Comparison of ENCODE assay signal across 29 cellular contexts in the genomic region with DNA sequence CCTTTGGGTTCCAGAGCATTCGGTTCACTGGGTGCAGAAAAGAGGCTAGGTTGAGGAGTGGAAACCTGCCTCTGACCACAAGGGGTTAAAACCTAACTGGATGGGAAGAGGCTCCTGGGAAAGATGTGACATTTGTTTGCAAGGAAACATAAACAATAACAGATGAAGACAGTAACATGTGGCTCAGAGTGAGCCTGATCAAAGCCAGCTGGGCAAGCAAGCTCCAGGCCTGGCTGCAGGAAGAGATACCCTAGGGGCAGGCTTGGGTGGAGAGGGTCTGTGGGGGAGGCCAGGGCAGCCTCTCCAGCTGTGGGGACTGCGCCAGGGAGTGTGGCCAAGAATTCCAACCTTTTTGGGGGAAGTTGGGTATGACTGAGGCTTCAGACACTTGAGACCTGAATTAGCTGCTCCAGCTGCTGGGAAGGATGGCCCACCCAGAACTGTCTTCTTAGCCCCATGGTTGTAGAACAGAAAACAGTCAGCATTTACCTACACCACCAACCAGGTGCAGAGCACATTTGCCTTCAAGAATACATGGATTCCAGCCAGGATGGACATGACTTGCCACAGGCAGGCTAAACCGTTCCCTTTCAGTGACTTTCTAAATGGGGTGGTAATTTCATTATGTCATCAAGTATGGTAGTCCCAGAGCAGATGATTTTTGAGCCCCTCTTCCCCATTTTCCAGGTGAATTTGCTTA. TPM values are rescaled to one million over a fixed set of nuclear protein-coding genes. Genes with fewer than 3 reads are reported as not detected.
DNase-seq lines count a peak whose midpoint lies in the region; ATAC-seq and TF ChIP-seq lines count a peak whose summit lies in the region.
"Had no signal": no experiment of that assay in that cellular context is flagged by ENCODE, and none has a peak within 500 bp of the region (broad histone marks: within the 10 kb centered on the region; RNA-seq: fewer than 3 reads in every experiment).

No MANE protein-coding gene starts in this region.

- H3K9ac ChIP-seq in GM23248 (no peak overlapping the region), neural progenitor cell (no peak overlapping the region)

- no peaks in the 10 kb centered on the region for H3K36me3 Mint-ChIP-seq in neural progenitor cell
- H3K36me3 Mint-ChIP-seq: activated CD4-positive, alpha-beta memory T cell treated with anti-CD3 and anti-CD28 coated beads for 36 hours had no signal

- H4K20me1 ChIP-seq in GM23248 (ENCODE audit: insufficient read depth) = no peaks in the 10 kb centered on the region
- no peaks in the 10 kb centered on the region for H4K20me1 ChIP-seq in neural progenitor cell (ENCODE audit: low read depth)

- no peak overlapping the region for H3K4me3 ChIP-seq in GM23248
- no peak overlapping the region for H3K4me3 ChIP-seq in left lung
- no peak overlapping the region for H3K4me3 ChIP-seq in neural progenitor cell
- H3K4me3 ChIP-seq: hepatocyte, MG63, pancreas had no signal

- peaks cover 21% of the 10 kb centered on the region for H3F3A ChIP-seq in GM23248 (ENCODE audit: insufficient read depth)
- H3F3A ChIP-seq in neural progenitor cell (ENCODE audit: low read depth) = no peaks in the 10 kb centered on the region

- no peaks in the 10 kb centered on the region for H3K36me3 ChIP-seq in GM23248 (ENCODE audit: low read depth)
- H3K36me3 ChIP-seq in left lung = no peaks in the 10 kb centered on the region
- no peaks in the 10 kb centered on the region for H3K36me3 ChIP-seq in neural progenitor cell
- H3K36me3 ChIP-seq: MG63, pancreas had no signal

- DNase-seq in AG08395 (ENCODE audit: low spot score) (peak; percentile 57), GM23248 (peak; percentile 61), left lung (no peak), HuH-7.5 (ENCODE audit: low spot score) (no peak), GM19240 (ENCODE audit: insufficient read length, low spot score) (no peak), UCSD-AML1 (lab: John Stamatoyannopoulos, UW; ENCODE audit: unreplicated experiment) (no peak), neural progenitor cell (ENCODE audit: low spot score) (no peak)
- DNase-seq: activated CD4-positive, alpha-beta memory T cell treated with anti-CD3 and anti-CD28 coated beads for 36 hours; activated gamma-delta T cell treated with Interleukin-2 at 50 U/mL for 16 hours; activated naive CD8-positive, alpha-beta T cell treated with anti-CD3 and anti-CD28 coated beads, Interleukin-2, amount 50 U/mL, for 24 hours; immature natural killer cell; KBM-7; left ventricle myocardium superior; MG63; midbrain; natural killer cell; NCI-H1436 treated with DMSO at 0.1 percent for 48 hours; NCI-H2171; NCI-H69; pancreas; substantia nigra; T1000 had no signal

- TF ChIP-seq CTCF in left lung (IDR thresholded peaks at IDR 0.05) (no peak), neural progenitor cell (IDR thresholded peaks at IDR 0.05) (no peak)

- peaks cover 8% of the 10 kb centered on the region for H3K4me1 Mint-ChIP-seq in neural progenitor cell
- H3K4me1 Mint-ChIP-seq: activated naive CD8-positive, alpha-beta T cell treated with anti-CD3 and anti-CD28 coated beads, Interleukin-2, amount 50 U/mL, for 24 hours; immature natural killer cell had no signal

- no peak overlapping the region for H3K4me2 ChIP-seq in GM23248 (ENCODE audit: unreplicated experiment)
- no peak overlapping the region for H3K4me2 ChIP-seq in neural progenitor cell
- H3K4me2 ChIP-seq: hepatocyte had no signal

- H2AFZ ChIP-seq in GM23248 = no peak overlapping the region
- no peak overlapping the region for H2AFZ ChIP-seq in neural progenitor cell (replicated peaks)
- H2AFZ ChIP-seq: hepatocyte had no signal

- intact Hi-C loops in left lung (cut with DNase I) = no loop called here

- no peak overlapping the region for H3K27ac Mint-ChIP-seq in neural progenitor cell
- H3K27ac Mint-ChIP-seq: activated CD4-positive, alpha-beta memory T cell treated with anti-CD3 and anti-CD28 coated beads for 36 hours; activated naive CD8-positive, alpha-beta T cell treated with anti-CD3 and anti-CD28 coated beads, Interleukin-2, amount 50 U/mL, for 24 hours; immature natural killer cell; natural killer cell had no signal

- no peak overlapping the region for H3K4me3 Mint-ChIP-seq in neural progenitor cell
- H3K4me3 Mint-ChIP-seq: activated CD4-positive, alpha-beta memory T cell treated with anti-CD3 and anti-CD28 coated beads for 36 hours; activated naive CD8-positive, alpha-beta T cell treated with anti-CD3 and anti-CD28 coated beads, Interleukin-2, amount 50 U/mL, for 24 hours; brain; immature natural killer cell; natural killer cell had no signal

- H3K9me3 ChIP-seq in GM23248 (ENCODE audit: low read depth) = no peaks in the 10 kb centered on the region
- H3K9me3 ChIP-seq in left lung = peaks cover 0 to 14% of the 10 kb centered on the region in 2 donors
- H3K9me3 ChIP-seq in neural progenitor cell (ENCODE audit: low read depth) = no peaks in the 10 kb centered on the region
- H3K9me3 ChIP-seq: MG63, pancreas had no signal

- peaks cover 7% of the 10 kb centered on the region for H3K9me3 Mint-ChIP-seq in neural progenitor cell

- peaks cover 38% of the 10 kb centered on the region for H3K4me1 ChIP-seq in GM23248 (ENCODE audit: insufficient read depth)
- peaks cover 5 to 9% of the 10 kb centered on the region in 2 donors for H3K4me1 ChIP-seq in left lung
- H3K4me1 ChIP-seq in neural progenitor cell = no peaks in the 10 kb centered on the region
- H3K4me1 ChIP-seq: pancreas had no signal

- no peaks in the 10 kb centered on the region for H3K9me2 ChIP-seq in GM23248 (ENCODE audit: insufficient read depth)

- ATAC-seq in SK-N-SH treated with all-trans-retinoic acid at 6 μM for 48 hours = no peak; the same call in 2 of the 3 replicates
- peak; percentile 20 for ATAC-seq in left lung
- ATAC-seq: activated naive CD8-positive, alpha-beta T cell treated with anti-CD3 and anti-CD28 coated beads, Interleukin-2, amount 50 U/mL, for 24 hours; left ventricle myocardium superior; natural killer cell; pancreas had no signal

- H3K79me2 ChIP-seq in GM23248 (ENCODE audit: insufficient read depth) (no peaks in the 10 kb centered on the region), neural progenitor cell (ENCODE audit: low read depth) (no peaks in the 10 kb centered on the region)
- H3K79me2 ChIP-seq: hepatocyte had no signal

- peaks cover 7% of the 10 kb centered on the region for H3K27me3 Mint-ChIP-seq in neural progenitor cell (ENCODE audit: insufficient read depth, low read depth)
- H3K27me3 Mint-ChIP-seq: activated CD4-positive, alpha-beta memory T cell treated with anti-CD3 and anti-CD28 coated beads for 36 hours had no signal

- no peaks in the 10 kb centered on the region for H3K27me3 ChIP-seq in GM23248 (replicated peaks; ENCODE audit: insufficient read depth)
- H3K27me3 ChIP-seq in left lung = no peaks in the 10 kb centered on the region
- no peaks in the 10 kb centered on the region for H3K27me3 ChIP-seq in neural progenitor cell
- H3K27me3 ChIP-seq: hepatocyte, MG63, pancreas had no signal

- in situ Hi-C loops in GM23248 (cut with MboI) = no loop called here

- 19 to 28% methylated on average over 3 of the region's 3 CpGs for WGBS in GM23248 (ENCODE audit: low coverage in 1 of 2, low lambda C conversion rate in 2 of 2, missing lambda C conversion rate in 2 of 2), 2 experiments

- H3K27ac ChIP-seq in GM23248 (no peak overlapping the region), left lung (no peak overlapping the region), neural progenitor cell (no peak overlapping the region)
- H3K27ac ChIP-seq: hepatocyte, pancreas had no signal

TF ChIP-seq in SK-N-SH treated with all-trans-retinoic acid at 6 μM for 48 hours, 23 proteins besides CTCF, POLR2A, EP300 and RAD21:
- peak; percentile 91 for TF ChIP-seq TCF4 (CRISPR knock-in tag; IDR thresholded peaks at IDR 0.05; ENCODE audit: borderline replicate concordance)
- no peak; the same call in 1 of the 2 replicates for TF ChIP-seq ZNF70 (CRISPR knock-in tag; IDR thresholded peaks at IDR 0.05)
- 0 out of 2 replicates have a peak, but pooled peaks have one; percentile 39 for TF ChIP-seq TSHZ2 (CRISPR knock-in tag; IDR thresholded peaks at IDR 0.05)
- no peak for TF ChIP-seq ISL1 (CRISPR knock-in tag; IDR thresholded peaks at IDR 0.05)
- no peak for TF ChIP-seq ZNF565 (CRISPR knock-in tag; conservative IDR thresholded peaks at IDR 0.05; ENCODE audit: low read depth)
- no peak for TF ChIP-seq BACH2 (CRISPR knock-in tag; IDR thresholded peaks at IDR 0.05; ENCODE audit: borderline replicate concordance)

RNA-seq across cellular contexts. Expression of gene FAM170B, which starts 10.3 kb away (rescaled TPM):
- total RNA-seq in GM23248 (2014; rRNA removed; shearing (Covaris generic)) = not detected in 2 replicates
- polyA plus RNA-seq in GM23248 (2016; fragmentation: Nextera tagmentation; extraction: Ambion mirVana) = not detected in 2 replicates
- total RNA-seq in left lung (under 1 TPM in 1 of 2 donors, not detected in 1; 0.26 TPM), neural progenitor cell (ENCODE audit: low replicate concordance) (not detected in 2 replicates)
- total RNA-seq: A673; activated CD4-positive, alpha-beta memory T cell treated with anti-CD3 and anti-CD28 coated beads for 36 hours; cerebellum; epithelial cell of proximal tubule; frontal cortex; hepatocyte; left ventricle myocardium superior; natural killer cell; pancreas had no signal
- polyA plus RNA-seq: hepatocyte, immature natural killer cell, pancreas had no signal

RNA-seq across cellular contexts. Expression of gene VSTM4, which starts 28.8 kb away (rescaled TPM):
- 8.7 and 9.5 TPM in 2 replicates for total RNA-seq in GM23248 (2014; rRNA removed; shearing (Covaris generic))
- 12.3 and 12.4 TPM in 2 replicates for polyA plus RNA-seq in GM23248 (2016; fragmentation: Nextera tagmentation; extraction: Ambion mirVana)
- total RNA-seq in left lung (10 to 100 TPM; 11.0 to 13.2 TPM), neural progenitor cell (ENCODE audit: low replicate concordance) (0.92 and 1.2 TPM in 2 replicates)

RNA-seq across cellular contexts. Expression of gene TMEM273, which starts 44.0 kb away (rescaled TPM):
- total RNA-seq in GM23248 (2014; rRNA removed; shearing (Covaris generic)) = not detected in 2 replicates
- not detected in 2 replicates for polyA plus RNA-seq in GM23248 (2016; fragmentation: Nextera tagmentation; extraction: Ambion mirVana)
- total RNA-seq in left lung (10 to 100 TPM; 19.4 to 46.9 TPM), neural progenitor cell (ENCODE audit: low replicate concordance) (not detected in 2 replicates)
- total RNA-seq: A673, epithelial cell of proximal tubule had no signal
- polyA plus RNA-seq: hepatocyte had no signal

Comparison
In these comparisons a context has a peak if more than half of its experiments do, and no peak if none do; other contexts are left out.
1. DNase-seq: peak in AG08395 (single experiment) and GM23248 (single experiment); none in left lung (0 of 2), HuH-7.5 (single experiment), GM19240 (single experiment), UCSD-AML1 (single experiment) and neural progenitor cell (single experiment).
2. RNA of gene TMEM273, which starts 44.0 kb away (total RNA-seq): 19.4 to 46.9 TPM in left lung; not detected in GM23248 and not detected in neural progenitor cell; every median in the first group is over 10 times any median in the second.